1 cellular context compared by ENCODE assay signal in genomic region chr2:42132966-42133641, GRCh38.
TF ChIP-seq lines count a peak whose summit lies in the region.

No MANE protein-coding gene starts in this region.

TF ChIP-seq in HepG2, 621 proteins besides CTCF, POLR2A, EP300 and RAD21 (continued from another document and continues in another):
- TF ChIP-seq, protein P1, sequence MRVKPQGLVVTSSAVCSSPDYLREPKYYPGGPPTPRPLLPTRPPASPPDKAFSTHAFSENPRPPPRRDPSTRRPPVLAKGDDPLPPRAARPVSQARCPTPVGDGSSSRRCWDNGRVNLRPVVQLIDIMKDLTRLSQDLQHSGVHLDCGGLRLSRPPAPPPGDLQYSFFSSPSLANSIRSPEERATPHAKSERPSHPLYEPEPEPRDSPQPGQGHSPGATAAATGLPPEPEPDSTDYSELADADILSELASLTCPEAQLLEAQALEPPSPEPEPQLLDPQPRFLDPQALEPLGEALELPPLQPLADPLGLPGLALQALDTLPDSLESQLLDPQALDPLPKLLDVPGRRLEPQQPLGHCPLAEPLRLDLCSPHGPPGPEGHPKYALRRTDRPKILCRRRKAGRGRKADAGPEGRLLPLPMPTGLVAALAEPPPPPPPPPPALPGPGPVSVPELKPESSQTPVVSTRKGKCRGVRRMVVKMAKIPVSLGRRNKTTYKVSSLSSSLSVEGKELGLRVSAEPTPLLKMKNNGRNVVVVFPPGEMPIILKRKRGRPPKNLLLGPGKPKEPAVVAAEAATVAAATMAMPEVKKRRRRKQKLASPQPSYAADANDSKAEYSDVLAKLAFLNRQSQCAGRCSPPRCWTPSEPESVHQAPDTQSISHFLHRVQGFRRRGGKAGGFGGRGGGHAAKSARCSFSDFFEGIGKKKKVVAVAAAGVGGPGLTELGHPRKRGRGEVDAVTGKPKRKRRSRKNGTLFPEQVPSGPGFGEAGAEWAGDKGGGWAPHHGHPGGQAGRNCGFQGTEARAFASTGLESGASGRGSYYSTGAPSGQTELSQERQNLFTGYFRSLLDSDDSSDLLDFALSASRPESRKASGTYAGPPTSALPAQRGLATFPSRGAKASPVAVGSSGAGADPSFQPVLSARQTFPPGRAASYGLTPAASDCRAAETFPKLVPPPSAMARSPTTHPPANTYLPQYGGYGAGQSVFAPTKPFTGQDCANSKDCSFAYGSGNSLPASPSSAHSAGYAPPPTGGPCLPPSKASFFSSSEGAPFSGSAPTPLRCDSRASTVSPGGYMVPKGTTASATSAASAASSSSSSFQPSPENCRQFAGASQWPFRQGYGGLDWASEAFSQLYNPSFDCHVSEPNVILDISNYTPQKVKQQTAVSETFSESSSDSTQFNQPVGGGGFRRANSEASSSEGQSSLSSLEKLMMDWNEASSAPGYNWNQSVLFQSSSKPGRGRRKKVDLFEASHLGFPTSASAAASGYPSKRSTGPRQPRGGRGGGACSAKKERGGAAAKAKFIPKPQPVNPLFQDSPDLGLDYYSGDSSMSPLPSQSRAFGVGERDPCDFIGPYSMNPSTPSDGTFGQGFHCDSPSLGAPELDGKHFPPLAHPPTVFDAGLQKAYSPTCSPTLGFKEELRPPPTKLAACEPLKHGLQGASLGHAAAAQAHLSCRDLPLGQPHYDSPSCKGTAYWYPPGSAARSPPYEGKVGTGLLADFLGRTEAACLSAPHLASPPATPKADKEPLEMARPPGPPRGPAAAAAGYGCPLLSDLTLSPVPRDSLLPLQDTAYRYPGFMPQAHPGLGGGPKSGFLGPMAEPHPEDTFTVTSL (CRISPR knock-in tag; IDR thresholded peaks at IDR 0.05; ENCODE audit: borderline replicate concordance), result peak; percentile 98
- TF ChIP-seq SP140L (CRISPR knock-in tag; IDR thresholded peaks at IDR 0.05; ENCODE audit: borderline replicate concordance) (peak; percentile 86; the same call in 1 of the 2 replicates), ZFP36L2 (CRISPR knock-in tag; IDR thresholded peaks at IDR 0.05) (peak; percentile 86; the same call in 1 of the 2 replicates), MAZ (IDR thresholded peaks at IDR 0.05; ENCODE audit: borderline replicate concordance, low read depth, low read length) (0 out of 2 replicates have a peak, but pooled peaks have one; percentile 38), MAZ (CRISPR knock-in tag; IDR thresholded peaks at IDR 0.05; ENCODE audit: low read depth) (peak; percentile 93), ZNF674 (CRISPR knock-in tag; IDR thresholded peaks at IDR 0.05; ENCODE audit: low read depth) (no peak), RXRB (CRISPR knock-in tag; IDR thresholded peaks at IDR 0.05; ENCODE audit: borderline replicate concordance) (peak; percentile 96), BHLHE40 (IDR thresholded peaks at IDR 0.05; ENCODE audit: low read length) (peak; percentile 11; the same call in 1 of the 2 replicates), NR2F2 (IDR thresholded peaks at IDR 0.05; ENCODE audit: borderline replicate concordance, low read depth) (0 out of 2 replicates have a peak, but pooled peaks have one; percentile 78), ZNF792 (CRISPR knock-in tag; IDR thresholded peaks at IDR 0.05) (peak; percentile 97), ZBED4 (CRISPR knock-in tag; IDR thresholded peaks at IDR 0.05; ENCODE audit: borderline replicate concordance) (peak; percentile 96), NFKB2 (CRISPR knock-in tag; IDR thresholded peaks at IDR 0.05; ENCODE audit: borderline replicate concordance) (peak; percentile 99), ZNF530 (CRISPR knock-in tag; IDR thresholded peaks at IDR 0.05; ENCODE audit: low read depth) (no peak), NR2F1 (CRISPR knock-in tag; IDR thresholded peaks at IDR 0.05) (peak; percentile 28 to 31; a peak in 2 of 4 replicates), ZFP91 (CRISPR knock-in tag; IDR thresholded peaks at IDR 0.05; ENCODE audit: borderline replicate concordance) (peak; percentile 96), ZUFSP (CRISPR knock-in tag; IDR thresholded peaks at IDR 0.05; ENCODE audit: borderline replicate concordance) (no peak), ISL2 (CRISPR knock-in tag; IDR thresholded peaks at IDR 0.05) (peak; percentile 98), ZNF510 (CRISPR knock-in tag; IDR thresholded peaks at IDR 0.05; ENCODE audit: low read depth) (no peak), SRSF4 (IDR thresholded peaks at IDR 0.05; ENCODE audit: low read depth, low read length, poor library complexity, severe bottlenecking) (no peak), ZFX (CRISPR knock-in tag; IDR thresholded peaks at IDR 0.05; ENCODE audit: low read depth) (peak; percentile 85)
- TF ChIP-seq, protein P2, sequence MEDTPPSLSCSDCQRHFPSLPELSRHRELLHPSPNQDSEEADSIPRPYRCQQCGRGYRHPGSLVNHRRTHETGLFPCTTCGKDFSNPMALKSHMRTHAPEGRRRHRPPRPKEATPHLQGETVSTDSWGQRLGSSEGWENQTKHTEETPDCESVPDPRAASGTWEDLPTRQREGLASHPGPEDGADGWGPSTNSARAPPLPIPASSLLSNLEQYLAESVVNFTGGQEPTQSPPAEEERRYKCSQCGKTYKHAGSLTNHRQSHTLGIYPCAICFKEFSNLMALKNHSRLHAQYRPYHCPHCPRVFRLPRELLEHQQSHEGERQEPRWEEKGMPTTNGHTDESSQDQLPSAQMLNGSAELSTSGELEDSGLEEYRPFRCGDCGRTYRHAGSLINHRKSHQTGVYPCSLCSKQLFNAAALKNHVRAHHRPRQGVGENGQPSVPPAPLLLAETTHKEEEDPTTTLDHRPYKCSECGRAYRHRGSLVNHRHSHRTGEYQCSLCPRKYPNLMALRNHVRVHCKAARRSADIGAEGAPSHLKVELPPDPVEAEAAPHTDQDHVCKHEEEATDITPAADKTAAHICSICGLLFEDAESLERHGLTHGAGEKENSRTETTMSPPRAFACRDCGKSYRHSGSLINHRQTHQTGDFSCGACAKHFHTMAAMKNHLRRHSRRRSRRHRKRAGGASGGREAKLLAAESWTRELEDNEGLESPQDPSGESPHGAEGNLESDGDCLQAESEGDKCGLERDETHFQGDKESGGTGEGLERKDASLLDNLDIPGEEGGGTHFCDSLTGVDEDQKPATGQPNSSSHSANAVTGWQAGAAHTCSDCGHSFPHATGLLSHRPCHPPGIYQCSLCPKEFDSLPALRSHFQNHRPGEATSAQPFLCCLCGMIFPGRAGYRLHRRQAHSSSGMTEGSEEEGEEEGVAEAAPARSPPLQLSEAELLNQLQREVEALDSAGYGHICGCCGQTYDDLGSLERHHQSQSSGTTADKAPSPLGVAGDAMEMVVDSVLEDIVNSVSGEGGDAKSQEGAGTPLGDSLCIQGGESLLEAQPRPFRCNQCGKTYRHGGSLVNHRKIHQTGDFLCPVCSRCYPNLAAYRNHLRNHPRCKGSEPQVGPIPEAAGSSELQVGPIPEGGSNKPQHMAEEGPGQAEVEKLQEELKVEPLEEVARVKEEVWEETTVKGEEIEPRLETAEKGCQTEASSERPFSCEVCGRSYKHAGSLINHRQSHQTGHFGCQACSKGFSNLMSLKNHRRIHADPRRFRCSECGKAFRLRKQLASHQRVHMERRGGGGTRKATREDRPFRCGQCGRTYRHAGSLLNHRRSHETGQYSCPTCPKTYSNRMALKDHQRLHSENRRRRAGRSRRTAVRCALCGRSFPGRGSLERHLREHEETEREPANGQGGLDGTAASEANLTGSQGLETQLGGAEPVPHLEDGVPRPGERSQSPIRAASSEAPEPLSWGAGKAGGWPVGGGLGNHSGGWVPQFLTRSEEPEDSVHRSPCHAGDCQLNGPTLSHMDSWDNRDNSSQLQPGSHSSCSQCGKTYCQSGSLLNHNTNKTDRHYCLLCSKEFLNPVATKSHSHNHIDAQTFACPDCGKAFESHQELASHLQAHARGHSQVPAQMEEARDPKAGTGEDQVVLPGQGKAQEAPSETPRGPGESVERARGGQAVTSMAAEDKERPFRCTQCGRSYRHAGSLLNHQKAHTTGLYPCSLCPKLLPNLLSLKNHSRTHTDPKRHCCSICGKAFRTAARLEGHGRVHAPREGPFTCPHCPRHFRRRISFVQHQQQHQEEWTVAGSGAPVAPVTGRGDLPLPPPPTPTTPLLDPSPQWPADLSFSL (CRISPR knock-in tag; IDR thresholded peaks at IDR 0.05), result 0 out of 2 replicates have a peak, but pooled peaks have one; percentile 44
- TF ChIP-seq, protein P3, sequence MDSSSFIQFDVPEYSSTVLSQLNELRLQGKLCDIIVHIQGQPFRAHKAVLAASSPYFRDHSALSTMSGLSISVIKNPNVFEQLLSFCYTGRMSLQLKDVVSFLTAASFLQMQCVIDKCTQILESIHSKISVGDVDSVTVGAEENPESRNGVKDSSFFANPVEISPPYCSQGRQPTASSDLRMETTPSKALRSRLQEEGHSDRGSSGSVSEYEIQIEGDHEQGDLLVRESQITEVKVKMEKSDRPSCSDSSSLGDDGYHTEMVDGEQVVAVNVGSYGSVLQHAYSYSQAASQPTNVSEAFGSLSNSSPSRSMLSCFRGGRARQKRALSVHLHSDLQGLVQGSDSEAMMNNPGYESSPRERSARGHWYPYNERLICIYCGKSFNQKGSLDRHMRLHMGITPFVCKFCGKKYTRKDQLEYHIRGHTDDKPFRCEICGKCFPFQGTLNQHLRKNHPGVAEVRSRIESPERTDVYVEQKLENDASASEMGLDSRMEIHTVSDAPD (CRISPR knock-in tag; IDR thresholded peaks at IDR 0.05), result peak; percentile 99
- TF ChIP-seq, protein P4, sequence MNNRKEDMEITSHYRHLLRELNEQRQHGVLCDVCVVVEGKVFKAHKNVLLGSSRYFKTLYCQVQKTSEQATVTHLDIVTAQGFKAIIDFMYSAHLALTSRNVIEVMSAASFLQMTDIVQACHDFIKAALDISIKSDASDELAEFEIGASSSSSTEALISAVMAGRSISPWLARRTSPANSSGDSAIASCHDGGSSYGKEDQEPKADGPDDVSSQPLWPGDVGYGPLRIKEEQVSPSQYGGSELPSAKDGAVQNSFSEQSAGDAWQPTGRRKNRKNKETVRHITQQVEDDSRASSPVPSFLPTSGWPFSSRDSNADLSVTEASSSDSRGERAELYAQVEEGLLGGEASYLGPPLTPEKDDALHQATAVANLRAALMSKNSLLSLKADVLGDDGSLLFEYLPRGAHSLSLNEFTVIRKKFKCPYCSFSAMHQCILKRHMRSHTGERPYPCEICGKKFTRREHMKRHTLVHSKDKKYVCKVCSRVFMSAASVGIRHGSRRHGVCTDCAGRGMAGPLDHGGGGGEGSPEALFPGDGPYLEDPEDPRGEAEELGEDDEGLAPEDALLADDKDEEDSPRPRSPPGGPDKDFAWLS (CRISPR knock-in tag; IDR thresholded peaks at IDR 0.05; ENCODE audit: borderline replicate concordance), result 0 out of 2 replicates have a peak, but pooled peaks have one; percentile 60
- TF ChIP-seq, protein P5, sequence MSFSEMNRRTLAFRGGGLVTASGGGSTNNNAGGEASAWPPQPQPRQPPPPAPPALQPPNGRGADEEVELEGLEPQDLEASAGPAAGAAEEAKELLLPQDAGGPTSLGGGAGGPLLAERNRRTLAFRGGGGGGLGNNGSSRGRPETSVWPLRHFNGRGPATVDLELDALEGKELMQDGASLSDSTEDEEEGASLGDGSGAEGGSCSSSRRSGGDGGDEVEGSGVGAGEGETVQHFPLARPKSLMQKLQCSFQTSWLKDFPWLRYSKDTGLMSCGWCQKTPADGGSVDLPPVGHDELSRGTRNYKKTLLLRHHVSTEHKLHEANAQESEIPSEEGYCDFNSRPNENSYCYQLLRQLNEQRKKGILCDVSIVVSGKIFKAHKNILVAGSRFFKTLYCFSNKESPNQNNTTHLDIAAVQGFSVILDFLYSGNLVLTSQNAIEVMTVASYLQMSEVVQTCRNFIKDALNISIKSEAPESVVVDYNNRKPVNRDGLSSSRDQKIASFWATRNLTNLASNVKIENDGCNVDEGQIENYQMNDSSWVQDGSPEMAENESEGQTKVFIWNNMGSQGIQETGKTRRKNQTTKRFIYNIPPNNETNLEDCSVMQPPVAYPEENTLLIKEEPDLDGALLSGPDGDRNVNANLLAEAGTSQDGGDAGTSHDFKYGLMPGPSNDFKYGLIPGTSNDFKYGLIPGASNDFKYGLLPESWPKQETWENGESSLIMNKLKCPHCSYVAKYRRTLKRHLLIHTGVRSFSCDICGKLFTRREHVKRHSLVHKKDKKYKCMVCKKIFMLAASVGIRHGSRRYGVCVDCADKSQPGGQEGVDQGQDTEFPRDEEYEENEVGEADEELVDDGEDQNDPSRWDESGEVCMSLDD (CRISPR knock-in tag; IDR thresholded peaks at IDR 0.05; ENCODE audit: borderline replicate concordance), result peak; percentile 84; the same call in 1 of the 2 replicates
